Comparison of ENCODE assay signal across 1 cellular context in genomic region chr22:42116848-42117424, GRCh38.
TF ChIP-seq lines count a peak whose summit lies in the region.

No MANE protein-coding gene starts in this region.

TF ChIP-seq in IMR-90, 13 proteins besides CTCF, POLR2A, EP300 and RAD21:
- no peak for TF ChIP-seq NFE2L2 (IDR thresholded peaks at IDR 0.05; ENCODE audit: low read depth, low read length)
- no peak for TF ChIP-seq RCOR1 (IDR thresholded peaks at IDR 0.05; ENCODE audit: insufficient replicate concordance, low read length)
- no peak for TF ChIP-seq MAFK (IDR thresholded peaks at IDR 0.05; ENCODE audit: low read depth, low read length)
- no peak for TF ChIP-seq MAZ (IDR thresholded peaks at IDR 0.05; ENCODE audit: borderline replicate concordance, low read depth, low read length)
- no peak for TF ChIP-seq SMC3 (IDR thresholded peaks at IDR 0.05; ENCODE audit: low read depth, low read length)
- TF ChIP-seq MXI1 (IDR thresholded peaks at IDR 0.05; ENCODE audit: borderline replicate concordance, low read depth, low read length): no peak
- TF ChIP-seq USF2 (IDR thresholded peaks at IDR 0.05; ENCODE audit: low read depth, low read length): no peak
- TF ChIP-seq CHD1 (IDR thresholded peaks at IDR 0.05; ENCODE audit: low read depth, low read length): no peak
- no peak for TF ChIP-seq FOS (IDR thresholded peaks at IDR 0.05; ENCODE audit: low read depth, low read length)
- no peak for TF ChIP-seq CEBPB (IDR thresholded peaks at IDR 0.05; ENCODE audit: low read depth, low read length)
- TF ChIP-seq ELK1 (IDR thresholded peaks at IDR 0.05; ENCODE audit: borderline replicate concordance, low read depth, low read length): no peak
- no peak for TF ChIP-seq RFX5 (IDR thresholded peaks at IDR 0.05; ENCODE audit: low read depth, low read length)
- no peak for TF ChIP-seq BHLHE40 (IDR thresholded peaks at IDR 0.05; ENCODE audit: low read depth, low read length)
TF ChIP-seq in IMR-90: peak in this region for 0.
